34 cellular contexts compared by ENCODE assay signal in genomic region chr3:180142472-180142871, GRCh38.
"Had no signal": no experiment of that assay in that cellular context is flagged by ENCODE, and none has a peak within 500 bp of the region (broad histone marks: within the 10 kb centered on the region; RNA-seq: fewer than 3 reads in every experiment).

No MANE protein-coding gene starts in this region.

- H3K27me3 ChIP-seq: MG63 had no signal

- H3K4me3 ChIP-seq: MG63 had no signal

- DNase-seq: Karpas-422, Kasumi-1, MG63, MM.1S, MV-4-11, NCI-H1048, NCI-H1092, NCI-H1092 treated with DMSO at 0.1 percent for 48 hours, NCI-H1105, NCI-H1105 treated with DMSO at 0.1 percent for 48 hours, NCI-H1417, NCI-H1417 treated with DMSO at 0.1 percent for 48 hours, NCI-H1436, NCI-H1436 treated with DMSO at 0.1 percent for 48 hours, NCI-H146, NCI-H1694, NCI-H1694 treated with DMSO at 0.1 percent for 48 hours, NCI-H187, NCI-H187 treated with DMSO at 0.1 percent for 48 hours, NCI-H1930, NCI-H2029, NCI-H2029 treated with DMSO at 0.1 percent for 48 hours, NCI-H2081, NCI-H2081 treated with DMSO at 0.1 percent for 48 hours, NCI-H2107, NCI-H2171, NCI-H2227 treated with DMSO at 0.1 percent for 48 hours, NCI-H226, NCI-H345, NCI-H446, NCI-H446 treated with DMSO at 0.1 percent for 48 hours, NCI-H510A, NCI-H510A treated with DMSO at 0.1 percent for 48 hours, NCI-H524 had no signal

- H3K36me3 ChIP-seq: MG63 had no signal
